ENCODE assay signal across 2 cellular contexts in the genomic region with DNA sequence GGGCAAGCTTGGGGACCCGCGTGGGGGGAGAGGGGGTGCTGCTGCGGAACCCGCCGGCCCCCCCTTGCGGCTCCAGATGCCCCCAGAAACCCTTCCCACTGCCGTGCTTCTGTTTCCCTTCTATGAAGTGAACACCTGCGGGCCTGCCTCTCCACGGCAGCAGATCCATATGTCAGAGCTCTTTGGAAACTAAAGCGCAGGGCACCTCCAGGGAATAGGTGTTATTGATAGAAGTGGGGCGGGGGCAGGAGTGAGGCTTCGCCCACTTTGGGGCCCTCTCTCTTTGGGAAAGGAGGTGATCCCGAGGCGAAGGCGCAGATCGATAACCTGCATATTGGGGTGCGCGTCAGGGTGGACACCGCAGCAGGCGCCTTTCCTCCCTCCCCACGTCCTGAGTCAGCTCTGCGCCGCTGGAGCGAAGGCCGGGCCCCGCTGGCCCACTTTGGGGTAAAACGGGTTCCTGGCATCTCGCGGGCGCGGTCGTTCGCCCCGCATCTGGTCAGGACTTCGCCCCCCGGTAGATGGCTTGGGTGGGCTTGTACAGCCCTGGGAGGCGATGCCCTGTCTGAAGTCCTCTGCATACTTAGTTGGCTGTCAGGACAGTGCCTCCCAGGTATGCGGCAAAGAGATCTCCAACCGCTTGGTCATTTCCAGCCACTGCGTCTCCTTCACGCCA.
TF ChIP-seq lines count a peak whose summit lies in the region.

No MANE protein-coding gene starts in this region.

TF ChIP-seq in K562, 482 proteins besides CTCF, POLR2A, EP300 and RAD21 (continued from another document):
- TF ChIP-seq, protein P1, sequence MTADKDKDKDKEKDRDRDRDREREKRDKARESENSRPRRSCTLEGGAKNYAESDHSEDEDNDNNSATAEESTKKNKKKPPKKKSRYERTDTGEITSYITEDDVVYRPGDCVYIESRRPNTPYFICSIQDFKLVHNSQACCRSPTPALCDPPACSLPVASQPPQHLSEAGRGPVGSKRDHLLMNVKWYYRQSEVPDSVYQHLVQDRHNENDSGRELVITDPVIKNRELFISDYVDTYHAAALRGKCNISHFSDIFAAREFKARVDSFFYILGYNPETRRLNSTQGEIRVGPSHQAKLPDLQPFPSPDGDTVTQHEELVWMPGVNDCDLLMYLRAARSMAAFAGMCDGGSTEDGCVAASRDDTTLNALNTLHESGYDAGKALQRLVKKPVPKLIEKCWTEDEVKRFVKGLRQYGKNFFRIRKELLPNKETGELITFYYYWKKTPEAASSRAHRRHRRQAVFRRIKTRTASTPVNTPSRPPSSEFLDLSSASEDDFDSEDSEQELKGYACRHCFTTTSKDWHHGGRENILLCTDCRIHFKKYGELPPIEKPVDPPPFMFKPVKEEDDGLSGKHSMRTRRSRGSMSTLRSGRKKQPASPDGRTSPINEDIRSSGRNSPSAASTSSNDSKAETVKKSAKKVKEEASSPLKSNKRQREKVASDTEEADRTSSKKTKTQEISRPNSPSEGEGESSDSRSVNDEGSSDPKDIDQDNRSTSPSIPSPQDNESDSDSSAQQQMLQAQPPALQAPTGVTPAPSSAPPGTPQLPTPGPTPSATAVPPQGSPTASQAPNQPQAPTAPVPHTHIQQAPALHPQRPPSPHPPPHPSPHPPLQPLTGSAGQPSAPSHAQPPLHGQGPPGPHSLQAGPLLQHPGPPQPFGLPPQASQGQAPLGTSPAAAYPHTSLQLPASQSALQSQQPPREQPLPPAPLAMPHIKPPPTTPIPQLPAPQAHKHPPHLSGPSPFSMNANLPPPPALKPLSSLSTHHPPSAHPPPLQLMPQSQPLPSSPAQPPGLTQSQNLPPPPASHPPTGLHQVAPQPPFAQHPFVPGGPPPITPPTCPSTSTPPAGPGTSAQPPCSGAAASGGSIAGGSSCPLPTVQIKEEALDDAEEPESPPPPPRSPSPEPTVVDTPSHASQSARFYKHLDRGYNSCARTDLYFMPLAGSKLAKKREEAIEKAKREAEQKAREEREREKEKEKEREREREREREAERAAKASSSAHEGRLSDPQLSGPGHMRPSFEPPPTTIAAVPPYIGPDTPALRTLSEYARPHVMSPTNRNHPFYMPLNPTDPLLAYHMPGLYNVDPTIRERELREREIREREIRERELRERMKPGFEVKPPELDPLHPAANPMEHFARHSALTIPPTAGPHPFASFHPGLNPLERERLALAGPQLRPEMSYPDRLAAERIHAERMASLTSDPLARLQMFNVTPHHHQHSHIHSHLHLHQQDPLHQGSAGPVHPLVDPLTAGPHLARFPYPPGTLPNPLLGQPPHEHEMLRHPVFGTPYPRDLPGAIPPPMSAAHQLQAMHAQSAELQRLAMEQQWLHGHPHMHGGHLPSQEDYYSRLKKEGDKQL (CRISPR knock-in tag; IDR thresholded peaks at IDR 0.05; ENCODE audit: borderline replicate concordance): peak; percentile 48; the same call in 1 of the 2 replicates
- no peak for TF ChIP-seq ZNF76 (CRISPR knock-in tag; IDR thresholded peaks at IDR 0.05; ENCODE audit: borderline replicate concordance)
- peak; percentile 65; the same call in 1 of the 2 replicates for TF ChIP-seq NFRKB (IDR thresholded peaks at IDR 0.05; ENCODE audit: low read depth)
- no peak for TF ChIP-seq PML (IDR thresholded peaks at IDR 0.05; ENCODE audit: low read length)
- no peak for TF ChIP-seq XRCC4 (IDR thresholded peaks at IDR 0.05; ENCODE audit: extremely low read depth, insufficient read depth, insufficient read length)
- TF ChIP-seq NR2C2 (CRISPR knock-in tag; IDR thresholded peaks at IDR 0.05): peak; percentile 43; the same call in 1 of the 2 replicates
- no peak for TF ChIP-seq NR2C2 (tag; IDR thresholded peaks at IDR 0.05)
- no peak for TF ChIP-seq HNRNPL (IDR thresholded peaks at IDR 0.05; ENCODE audit: low read depth, low read length)
- no peak for TF ChIP-seq LARP7 (IDR thresholded peaks at IDR 0.05)
- TF ChIP-seq ZNF263 (CRISPR knock-in tag; IDR thresholded peaks at IDR 0.05; ENCODE audit: borderline replicate concordance): no peak
- TF ChIP-seq, protein P2, sequence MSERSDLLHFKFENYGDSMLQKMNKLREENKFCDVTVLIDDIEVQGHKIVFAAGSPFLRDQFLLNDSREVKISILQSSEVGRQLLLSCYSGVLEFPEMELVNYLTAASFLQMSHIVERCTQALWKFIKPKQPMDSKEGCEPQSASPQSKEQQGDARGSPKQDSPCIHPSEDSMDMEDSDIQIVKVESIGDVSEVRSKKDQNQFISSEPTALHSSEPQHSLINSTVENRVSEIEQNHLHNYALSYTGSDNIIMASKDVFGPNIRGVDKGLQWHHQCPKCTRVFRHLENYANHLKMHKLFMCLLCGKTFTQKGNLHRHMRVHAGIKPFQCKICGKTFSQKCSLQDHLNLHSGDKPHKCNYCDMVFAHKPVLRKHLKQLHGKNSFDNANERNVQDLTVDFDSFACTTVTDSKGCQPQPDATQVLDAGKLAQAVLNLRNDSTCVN (CRISPR knock-in tag; IDR thresholded peaks at IDR 0.05): no peak
TF ChIP-seq in K562: peak in this region for 59.

TF ChIP-seq in HepG2, 621 proteins besides CTCF, POLR2A, EP300 and RAD21 (continued from another document and continues in another):
- TF ChIP-seq, protein P3, sequence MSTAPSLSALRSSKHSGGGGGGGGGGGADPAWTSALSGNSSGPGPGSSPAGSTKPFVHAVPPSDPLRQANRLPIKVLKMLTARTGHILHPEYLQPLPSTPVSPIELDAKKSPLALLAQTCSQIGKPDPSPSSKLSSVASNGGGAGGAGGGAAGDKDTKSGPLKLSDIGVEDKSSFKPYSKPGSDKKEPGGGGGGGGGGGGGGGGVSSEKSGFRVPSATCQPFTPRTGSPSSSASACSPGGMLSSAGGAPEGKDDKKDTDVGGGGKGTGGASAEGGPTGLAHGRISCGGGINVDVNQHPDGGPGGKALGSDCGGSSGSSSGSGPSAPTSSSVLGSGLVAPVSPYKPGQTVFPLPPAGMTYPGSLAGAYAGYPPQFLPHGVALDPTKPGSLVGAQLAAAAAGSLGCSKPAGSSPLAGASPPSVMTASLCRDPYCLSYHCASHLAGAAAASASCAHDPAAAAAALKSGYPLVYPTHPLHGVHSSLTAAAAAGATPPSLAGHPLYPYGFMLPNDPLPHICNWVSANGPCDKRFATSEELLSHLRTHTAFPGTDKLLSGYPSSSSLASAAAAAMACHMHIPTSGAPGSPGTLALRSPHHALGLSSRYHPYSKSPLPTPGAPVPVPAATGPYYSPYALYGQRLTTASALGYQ (CRISPR knock-in tag; IDR thresholded peaks at IDR 0.05): no peak
- 0 out of 2 replicates have a peak, but pooled peaks have one; percentile 5 for TF ChIP-seq SIN3A (IDR thresholded peaks at IDR 0.05; ENCODE audit: borderline replicate concordance, low read depth, low read length)
- TF ChIP-seq, protein P4, sequence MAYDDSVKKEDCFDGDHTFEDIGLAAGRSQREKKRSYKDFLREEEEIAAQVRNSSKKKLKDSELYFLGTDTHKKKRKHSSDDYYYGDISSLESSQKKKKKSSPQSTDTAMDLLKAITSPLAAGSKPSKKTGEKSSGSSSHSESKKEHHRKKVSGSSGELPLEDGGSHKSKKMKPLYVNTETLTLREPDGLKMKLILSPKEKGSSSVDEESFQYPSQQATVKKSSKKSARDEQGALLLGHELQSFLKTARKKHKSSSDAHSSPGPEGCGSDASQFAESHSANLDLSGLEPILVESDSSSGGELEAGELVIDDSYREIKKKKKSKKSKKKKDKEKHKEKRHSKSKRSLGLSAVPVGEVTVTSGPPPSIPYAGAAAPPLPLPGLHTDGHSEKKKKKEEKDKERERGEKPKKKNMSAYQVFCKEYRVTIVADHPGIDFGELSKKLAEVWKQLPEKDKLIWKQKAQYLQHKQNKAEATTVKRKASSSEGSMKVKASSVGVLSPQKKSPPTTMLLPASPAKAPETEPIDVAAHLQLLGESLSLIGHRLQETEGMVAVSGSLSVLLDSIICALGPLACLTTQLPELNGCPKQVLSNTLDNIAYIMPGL (CRISPR knock-in tag; IDR thresholded peaks at IDR 0.05; ENCODE audit: borderline replicate concordance in 1 of 2, low read depth in 1 of 2): peak in 1 of 2 experiments; percentile 23; a peak in 2 of 4 replicates
- no peak for TF ChIP-seq SIX4 (CRISPR knock-in tag; IDR thresholded peaks at IDR 0.05)
- TF ChIP-seq PAWR (CRISPR knock-in tag; IDR thresholded peaks at IDR 0.05; ENCODE audit: borderline replicate concordance): no peak
- TF ChIP-seq, protein P5, sequence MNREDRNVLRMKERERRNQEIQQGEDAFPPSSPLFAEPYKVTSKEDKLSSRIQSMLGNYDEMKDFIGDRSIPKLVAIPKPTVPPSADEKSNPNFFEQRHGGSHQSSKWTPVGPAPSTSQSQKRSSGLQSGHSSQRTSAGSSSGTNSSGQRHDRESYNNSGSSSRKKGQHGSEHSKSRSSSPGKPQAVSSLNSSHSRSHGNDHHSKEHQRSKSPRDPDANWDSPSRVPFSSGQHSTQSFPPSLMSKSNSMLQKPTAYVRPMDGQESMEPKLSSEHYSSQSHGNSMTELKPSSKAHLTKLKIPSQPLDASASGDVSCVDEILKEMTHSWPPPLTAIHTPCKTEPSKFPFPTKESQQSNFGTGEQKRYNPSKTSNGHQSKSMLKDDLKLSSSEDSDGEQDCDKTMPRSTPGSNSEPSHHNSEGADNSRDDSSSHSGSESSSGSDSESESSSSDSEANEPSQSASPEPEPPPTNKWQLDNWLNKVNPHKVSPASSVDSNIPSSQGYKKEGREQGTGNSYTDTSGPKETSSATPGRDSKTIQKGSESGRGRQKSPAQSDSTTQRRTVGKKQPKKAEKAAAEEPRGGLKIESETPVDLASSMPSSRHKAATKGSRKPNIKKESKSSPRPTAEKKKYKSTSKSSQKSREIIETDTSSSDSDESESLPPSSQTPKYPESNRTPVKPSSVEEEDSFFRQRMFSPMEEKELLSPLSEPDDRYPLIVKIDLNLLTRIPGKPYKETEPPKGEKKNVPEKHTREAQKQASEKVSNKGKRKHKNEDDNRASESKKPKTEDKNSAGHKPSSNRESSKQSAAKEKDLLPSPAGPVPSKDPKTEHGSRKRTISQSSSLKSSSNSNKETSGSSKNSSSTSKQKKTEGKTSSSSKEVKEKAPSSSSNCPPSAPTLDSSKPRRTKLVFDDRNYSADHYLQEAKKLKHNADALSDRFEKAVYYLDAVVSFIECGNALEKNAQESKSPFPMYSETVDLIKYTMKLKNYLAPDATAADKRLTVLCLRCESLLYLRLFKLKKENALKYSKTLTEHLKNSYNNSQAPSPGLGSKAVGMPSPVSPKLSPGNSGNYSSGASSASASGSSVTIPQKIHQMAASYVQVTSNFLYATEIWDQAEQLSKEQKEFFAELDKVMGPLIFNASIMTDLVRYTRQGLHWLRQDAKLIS (CRISPR knock-in tag; IDR thresholded peaks at IDR 0.05): no peak
- TF ChIP-seq ZNF775 (CRISPR knock-in tag; IDR thresholded peaks at IDR 0.05; ENCODE audit: borderline replicate concordance): no peak
- no peak for TF ChIP-seq ZNF629 (CRISPR knock-in tag; conservative IDR thresholded peaks at IDR 0.05)
- TF ChIP-seq CENPT (CRISPR knock-in tag; IDR thresholded peaks at IDR 0.05; ENCODE audit: low read depth): no peak
- peak; percentile 27; the same call in 1 of the 2 replicates for TF ChIP-seq KDM5A (IDR thresholded peaks at IDR 0.05; ENCODE audit: borderline replicate concordance, low read length)
- no peak for TF ChIP-seq ZNF562 (CRISPR knock-in tag; IDR thresholded peaks at IDR 0.05; ENCODE audit: borderline replicate concordance)
- TF ChIP-seq MAZ (IDR thresholded peaks at IDR 0.05; ENCODE audit: borderline replicate concordance, low read depth, low read length): no peak
- TF ChIP-seq MAZ (CRISPR knock-in tag; IDR thresholded peaks at IDR 0.05; ENCODE audit: low read depth): 0 out of 2 replicates have a peak, but pooled peaks have one; percentile 12
- no peak for TF ChIP-seq ARNT (IDR thresholded peaks at IDR 0.05)
- TF ChIP-seq, protein P6, sequence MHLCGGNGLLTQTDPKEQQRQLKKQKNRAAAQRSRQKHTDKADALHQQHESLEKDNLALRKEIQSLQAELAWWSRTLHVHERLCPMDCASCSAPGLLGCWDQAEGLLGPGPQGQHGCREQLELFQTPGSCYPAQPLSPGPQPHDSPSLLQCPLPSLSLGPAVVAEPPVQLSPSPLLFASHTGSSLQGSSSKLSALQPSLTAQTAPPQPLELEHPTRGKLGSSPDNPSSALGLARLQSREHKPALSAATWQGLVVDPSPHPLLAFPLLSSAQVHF (CRISPR knock-in tag; IDR thresholded peaks at IDR 0.05): no peak
- no peak for TF ChIP-seq ZNF547 (CRISPR knock-in tag; IDR thresholded peaks at IDR 0.05)
- TF ChIP-seq CHCHD3 (CRISPR knock-in tag; IDR thresholded peaks at IDR 0.05): no peak
- TF ChIP-seq, protein P7, sequence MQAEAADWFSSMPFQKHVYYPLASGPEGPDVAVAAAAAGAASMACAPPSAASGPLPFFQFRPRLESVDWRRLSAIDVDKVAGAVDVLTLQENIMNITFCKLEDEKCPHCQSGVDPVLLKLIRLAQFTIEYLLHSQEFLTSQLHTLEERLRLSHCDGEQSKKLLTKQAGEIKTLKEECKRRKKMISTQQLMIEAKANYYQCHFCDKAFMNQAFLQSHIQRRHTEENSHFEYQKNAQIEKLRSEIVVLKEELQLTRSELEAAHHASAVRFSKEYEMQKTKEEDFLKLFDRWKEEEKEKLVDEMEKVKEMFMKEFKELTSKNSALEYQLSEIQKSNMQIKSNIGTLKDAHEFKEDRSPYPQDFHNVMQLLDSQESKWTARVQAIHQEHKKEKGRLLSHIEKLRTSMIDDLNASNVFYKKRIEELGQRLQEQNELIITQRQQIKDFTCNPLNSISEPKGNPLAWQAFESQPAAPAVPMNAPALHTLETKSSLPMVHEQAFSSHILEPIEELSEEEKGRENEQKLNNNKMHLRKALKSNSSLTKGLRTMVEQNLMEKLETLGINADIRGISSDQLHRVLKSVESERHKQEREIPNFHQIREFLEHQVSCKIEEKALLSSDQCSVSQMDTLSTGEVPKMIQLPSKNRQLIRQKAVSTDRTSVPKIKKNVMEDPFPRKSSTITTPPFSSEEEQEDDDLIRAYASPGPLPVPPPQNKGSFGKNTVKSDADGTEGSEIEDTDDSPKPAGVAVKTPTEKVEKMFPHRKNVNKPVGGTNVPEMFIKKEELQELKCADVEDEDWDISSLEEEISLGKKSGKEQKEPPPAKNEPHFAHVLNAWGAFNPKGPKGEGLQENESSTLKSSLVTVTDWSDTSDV (CRISPR knock-in tag; IDR thresholded peaks at IDR 0.05): no peak
- TF ChIP-seq TMF1 (CRISPR knock-in tag; IDR thresholded peaks at IDR 0.05; ENCODE audit: low read depth): 0 out of 2 replicates have a peak, but pooled peaks have one; percentile 8
- TF ChIP-seq ZNF567 (CRISPR knock-in tag; IDR thresholded peaks at IDR 0.05; ENCODE audit: borderline replicate concordance): no peak
- no peak for TF ChIP-seq NCOA2 (CRISPR knock-in tag; IDR thresholded peaks at IDR 0.05)
- no peak for TF ChIP-seq LCORL (IDR thresholded peaks at IDR 0.05)
- TF ChIP-seq LCORL (CRISPR knock-in tag; IDR thresholded peaks at IDR 0.05): peak; percentile 55; the same call in 1 of the 2 replicates
- no peak for TF ChIP-seq ZNF256 (CRISPR knock-in tag; conservative IDR thresholded peaks at IDR 0.05)
- no peak for TF ChIP-seq ZNF83 (CRISPR knock-in tag; IDR thresholded peaks at IDR 0.05; ENCODE audit: borderline replicate concordance)
- TF ChIP-seq AGO2 (optimal IDR thresholded peaks at IDR 0.05; ENCODE audit: low read depth, low read length): no peak
- TF ChIP-seq ZNF274 (CRISPR knock-in tag; IDR thresholded peaks at IDR 0.05): 0 out of 2 replicates have a peak, but pooled peaks have one; percentile 33
- TF ChIP-seq ZNF496 (CRISPR knock-in tag; IDR thresholded peaks at IDR 0.05; ENCODE audit: insufficient replicate concordance): no peak
- TF ChIP-seq MXD4 (CRISPR knock-in tag; IDR thresholded peaks at IDR 0.05): no peak
- TF ChIP-seq EED (CRISPR knock-in tag; IDR thresholded peaks at IDR 0.05): peak; percentile 57; the same call in 1 of the 2 replicates
- TF ChIP-seq SP4 (CRISPR knock-in tag; IDR thresholded peaks at IDR 0.05): no peak
- no peak for TF ChIP-seq NR2C2 (CRISPR knock-in tag; IDR thresholded peaks at IDR 0.05; ENCODE audit: borderline replicate concordance)
- TF ChIP-seq ZFX (CRISPR knock-in tag; IDR thresholded peaks at IDR 0.05; ENCODE audit: low read depth): peak; percentile 53; the same call in 1 of the 2 replicates
- peak; percentile 39; the same call in 1 of the 2 replicates for TF ChIP-seq ATF7-NPFF (CRISPR knock-in tag; IDR thresholded peaks at IDR 0.05; ENCODE audit: low read depth)
- no peak for TF ChIP-seq ZMYM2 (CRISPR knock-in tag; IDR thresholded peaks at IDR 0.05)
- TF ChIP-seq ZNF326 (CRISPR knock-in tag; IDR thresholded peaks at IDR 0.05; ENCODE audit: borderline replicate concordance): no peak
